In genomic region chr2:136360790-136361189, GRCh38 we compare ENCODE assay signal across 20 cellular contexts.
"Had no signal": no experiment of that assay in that cellular context is flagged by ENCODE, and none has a peak within 500 bp of the region (broad histone marks: within the 10 kb centered on the region; RNA-seq: fewer than 3 reads in every experiment).

No MANE protein-coding gene starts in this region.

- H3K36me3 Mint-ChIP-seq: immature natural killer cell, memory B cell, mesothelial cell of epicardium, natural killer cell, type B pancreatic cell had no signal

- H3K27ac Mint-ChIP-seq: dendritic cell treated with granulocyte-macrophage colony-stimulating factor and Interleukin-4, amounts not matched to agents 40 ng/mL and 50 ng/mL, for 4 days; memory B cell; mesothelial cell of epicardium; natural killer cell; type B pancreatic cell had no signal

- H3K27ac ChIP-seq: foreskin keratinocyte, left ventricle myocardium inferior, lower lobe of right lung, right atrium auricular region, sigmoid colon, skin epidermis, thyroid gland had no signal

- H3K4me1 ChIP-seq: foreskin keratinocyte, right atrium auricular region had no signal

- DNase-seq: effector memory CD8-positive, alpha-beta T cell; foreskin keratinocyte; immature natural killer cell; kidney; left cardiac atrium; left ventricle myocardium inferior; lower lobe of right lung; natural killer cell; posterior cingulate gyrus; sigmoid colon; stimulated activated CD4-positive, alpha-beta T cell treated with anti-CD3 and anti-CD28 coated beads, Interleukin-4, amount 100 ng/mL, for 4 hours; stimulated activated naive CD4-positive, alpha-beta T cell treated with Interleukin-2 at 50 U/mL for 16 hours had no signal

- H3K9me3 Mint-ChIP-seq: dendritic cell treated with granulocyte-macrophage colony-stimulating factor and Interleukin-4, amounts not matched to agents 40 ng/mL and 50 ng/mL, for 4 days; effector memory CD8-positive, alpha-beta T cell; immature natural killer cell; memory B cell; mesothelial cell of epicardium; natural killer cell; neural crest cell; type B pancreatic cell had no signal

- H3K36me3 ChIP-seq: left ventricle myocardium inferior, lower lobe of right lung, right atrium auricular region, sigmoid colon, thyroid gland had no signal

- ATAC-seq: effector memory CD8-positive, alpha-beta T cell; foreskin keratinocyte; left cardiac atrium; lower lobe of right lung had no signal

- H3K27me3 Mint-ChIP-seq: dendritic cell treated with granulocyte-macrophage colony-stimulating factor and Interleukin-4, amounts not matched to agents 40 ng/mL and 50 ng/mL, for 4 days; effector memory CD8-positive, alpha-beta T cell; memory B cell had no signal

- H3K4me3 ChIP-seq: left ventricle myocardium inferior, lower lobe of right lung, right atrium auricular region, sigmoid colon, skin epidermis, thyroid gland had no signal

- H3K4me3 Mint-ChIP-seq: dendritic cell treated with granulocyte-macrophage colony-stimulating factor and Interleukin-4, amounts not matched to agents 40 ng/mL and 50 ng/mL, for 4 days; effector memory CD8-positive, alpha-beta T cell; immature natural killer cell; memory B cell; mesothelial cell of epicardium; natural killer cell; neural crest cell; type B pancreatic cell had no signal

- H3K9me3 ChIP-seq: left ventricle myocardium inferior, lower lobe of right lung, right atrium auricular region, sigmoid colon, thyroid gland had no signal

- H3K27me3 ChIP-seq: right atrium auricular region, sigmoid colon, thyroid gland had no signal
